In genomic region chr3:25903371-25903770, GRCh38 we compare ENCODE assay signal across 12 cellular contexts.
"Had no signal": no experiment of that assay in that cellular context is flagged by ENCODE, and none has a peak within 500 bp of the region (broad histone marks: within the 10 kb centered on the region; RNA-seq: fewer than 3 reads in every experiment).

No MANE protein-coding gene starts in this region.

- DNase-seq: activated CD4-positive, CD25-positive, alpha-beta regulatory T cell treated with anti-CD3 and anti-CD28 coated beads, Interleukin-2, amount 50 U/mL, for 72 hours; activated gamma-delta T cell; activated T-cell treated with anti-CD3 and anti-CD28 coated beads, Interleukin-2, amount 50 U/mL, for 72 hours; cortex of kidney; gastrocnemius medialis; immature natural killer cell; kidney glomerular epithelial cell; left ventricle myocardium superior; transverse colon had no signal

- H3K27me3 ChIP-seq: ascending aorta, breast epithelium, gastrocnemius medialis, transverse colon had no signal

- H3K9me3 ChIP-seq: ascending aorta, breast epithelium, gastrocnemius medialis, transverse colon had no signal

- H3K36me3 ChIP-seq: ascending aorta, breast epithelium, gastrocnemius medialis, transverse colon had no signal

- ATAC-seq: activated T-cell treated with anti-CD3 and anti-CD28 coated beads, Interleukin-2, amount 50 U/mL, for 72 hours; esophagus mucosa; gastrocnemius medialis had no signal

- H3K4me1 ChIP-seq: breast epithelium, gastrocnemius medialis, transverse colon had no signal

- H3K4me3 ChIP-seq: ascending aorta, breast epithelium, gastrocnemius medialis, transverse colon had no signal

- H3K27ac ChIP-seq: ascending aorta, breast epithelium, gastrocnemius medialis, transverse colon had no signal
